Comparison of ENCODE assay signal across 1 cellular context in the genomic region with DNA sequence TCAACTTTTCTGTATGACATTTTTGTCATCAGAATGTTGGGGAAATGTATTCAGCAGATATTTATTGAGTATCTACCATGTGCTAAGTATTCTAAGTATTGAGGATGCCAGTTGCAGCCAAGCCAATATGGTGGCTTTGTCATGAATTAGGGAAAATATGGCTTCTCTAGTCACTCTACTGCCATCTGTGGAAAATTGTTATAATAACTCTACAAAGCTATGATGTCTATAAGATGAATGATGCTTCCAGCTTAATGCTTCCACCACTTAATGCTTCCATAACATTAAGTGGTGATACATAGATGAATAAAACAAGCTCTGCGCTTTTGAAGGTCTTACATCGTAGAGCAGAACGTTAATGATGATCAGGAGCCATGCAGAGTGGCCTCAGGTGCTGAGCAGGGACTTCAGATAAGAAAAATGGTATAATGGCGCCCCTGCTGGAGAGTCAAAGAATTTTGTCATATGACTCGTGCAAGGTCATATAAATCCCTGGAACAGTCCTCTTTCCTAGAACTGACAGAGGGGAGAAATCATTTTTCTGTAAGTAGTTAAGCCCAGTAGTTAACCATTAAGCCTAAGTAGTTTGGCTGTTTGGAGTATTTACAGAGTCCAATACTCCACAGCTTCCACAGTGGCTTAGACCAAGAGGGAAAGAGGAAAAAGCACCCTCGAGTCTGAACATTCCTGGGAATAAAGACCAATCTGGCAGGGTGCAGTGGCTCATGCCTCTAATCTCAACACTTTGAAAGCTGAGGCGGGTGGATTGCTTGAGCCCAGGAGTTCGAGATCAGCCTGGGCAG.
TF ChIP-seq lines count a peak whose summit lies in the region.

No MANE protein-coding gene starts in this region.

TF ChIP-seq in GM12878, 131 proteins besides CTCF, POLR2A, EP300 and RAD21 (continues in another document):
- TF ChIP-seq CBFB (IDR thresholded peaks at IDR 0.05; ENCODE audit: low read depth) (no peak), IKZF2 (IDR thresholded peaks at IDR 0.05) (peak in 1 of 2 experiments; percentile 48; a peak in 1 of 4 replicates), GATAD2B (conservative IDR thresholded peaks at IDR 0.05; ENCODE audit: low read depth) (no peak), CEBPZ (IDR thresholded peaks at IDR 0.05; ENCODE audit: low read depth, low read length) (no peak), BHLHE40 (IDR thresholded peaks at IDR 0.05; ENCODE audit: borderline replicate concordance in 1 of 2, low read depth in 2 of 2, low read length in 1 of 2) (peak in 1 of 2 experiments; percentile 22; a peak in 1 of 4 replicates), ETV6 (conservative IDR thresholded peaks at IDR 0.05 in 1 of 2, IDR thresholded peaks at IDR 0.05 in 1 of 2; ENCODE audit: borderline replicate concordance in 1 of 2, low read depth in 1 of 2) (peak in 1 of 2 experiments; percentile 23; a peak in 1 of 4 replicates), ZZZ3 (IDR thresholded peaks at IDR 0.05; ENCODE audit: control insufficient read depth, insufficient read length, low read depth) (no peak), NR2C1 (IDR thresholded peaks at IDR 0.05) (no peak), USF2 (IDR thresholded peaks at IDR 0.05; ENCODE audit: borderline replicate concordance, low read depth, low read length) (no peak), SMAD5 (IDR thresholded peaks at IDR 0.05; ENCODE audit: low read depth) (no peak), SMC3 (IDR thresholded peaks at IDR 0.05; ENCODE audit: borderline replicate concordance, low read length) (peak; percentile 41), HDAC6 (IDR thresholded peaks at IDR 0.05; ENCODE audit: unreplicated experiment) (no peak), SP1 (IDR thresholded peaks at IDR 0.05; ENCODE audit: low read depth, low read length) (no peak), DPF2 (IDR thresholded peaks at IDR 0.05) (no peak), ZNF622 (IDR thresholded peaks at IDR 0.05) (no peak), SIN3A (IDR thresholded peaks at IDR 0.05; ENCODE audit: low read depth, low read length) (no peak), SREBF2 (IDR thresholded peaks at IDR 0.05; ENCODE audit: low read length) (no peak), PRDM15 (CRISPR knock-in tag; IDR thresholded peaks at IDR 0.05) (no peak), IKZF1 (conservative IDR thresholded peaks at IDR 0.05) (peak; percentile 37; the same call in 1 of the 2 replicates), YY1 (IDR thresholded peaks at IDR 0.05; ENCODE audit: low read depth, low read length) (peak; percentile 84; the same call in 1 of the 2 replicates), NR2C2 (IDR thresholded peaks at IDR 0.05; ENCODE audit: borderline replicate concordance, control insufficient read depth, insufficient read length, low read depth) (no peak), KLF5 (IDR thresholded peaks at IDR 0.05; ENCODE audit: partially characterized antibody) (no peak), EED (IDR thresholded peaks at IDR 0.05; ENCODE audit: low read depth) (no peak), EZH2 (IDR thresholded peaks at IDR 0.05; ENCODE audit: borderline replicate concordance, control insufficient read depth, low read depth, low read length) (no peak), RFX5 (IDR thresholded peaks at IDR 0.05; ENCODE audit: low read depth, low read length) (no peak), HCFC1 (IDR thresholded peaks at IDR 0.05; ENCODE audit: low read length) (no peak), ZNF207 (IDR thresholded peaks at IDR 0.05; ENCODE audit: borderline replicate concordance) (no peak), PAX5 (IDR thresholded peaks at IDR 0.05; ENCODE audit: borderline replicate concordance, low read depth, low read length) (no peak), NFIC (IDR thresholded peaks at IDR 0.05; ENCODE audit: low read depth, low read length) (no peak), SPI1 (IDR thresholded peaks at IDR 0.05; ENCODE audit: borderline replicate concordance, insufficient read depth, low read depth, low read length) (no peak), CHD1 (IDR thresholded peaks at IDR 0.05; ENCODE audit: low read depth, low read length) (no peak), FOXK2 (IDR thresholded peaks at IDR 0.05) (no peak), RB1 (IDR thresholded peaks at IDR 0.05; ENCODE audit: borderline replicate concordance) (peak; percentile 25; the same call in 1 of the 2 replicates), ESRRA (IDR thresholded peaks at IDR 0.05; ENCODE audit: low read length) (no peak), BCLAF1 (IDR thresholded peaks at IDR 0.05) (no peak), LARP7 (IDR thresholded peaks at IDR 0.05) (no peak), YBX1 (IDR thresholded peaks at IDR 0.05) (no peak)
- TF ChIP-seq, protein P1, sequence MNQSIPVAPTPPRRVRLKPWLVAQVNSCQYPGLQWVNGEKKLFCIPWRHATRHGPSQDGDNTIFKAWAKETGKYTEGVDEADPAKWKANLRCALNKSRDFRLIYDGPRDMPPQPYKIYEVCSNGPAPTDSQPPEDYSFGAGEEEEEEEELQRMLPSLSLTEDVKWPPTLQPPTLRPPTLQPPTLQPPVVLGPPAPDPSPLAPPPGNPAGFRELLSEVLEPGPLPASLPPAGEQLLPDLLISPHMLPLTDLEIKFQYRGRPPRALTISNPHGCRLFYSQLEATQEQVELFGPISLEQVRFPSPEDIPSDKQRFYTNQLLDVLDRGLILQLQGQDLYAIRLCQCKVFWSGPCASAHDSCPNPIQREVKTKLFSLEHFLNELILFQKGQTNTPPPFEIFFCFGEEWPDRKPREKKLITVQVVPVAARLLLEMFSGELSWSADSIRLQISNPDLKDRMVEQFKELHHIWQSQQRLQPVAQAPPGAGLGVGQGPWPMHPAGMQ (IDR thresholded peaks at IDR 0.05; ENCODE audit: borderline replicate concordance), result no peak
- TF ChIP-seq, protein P2, sequence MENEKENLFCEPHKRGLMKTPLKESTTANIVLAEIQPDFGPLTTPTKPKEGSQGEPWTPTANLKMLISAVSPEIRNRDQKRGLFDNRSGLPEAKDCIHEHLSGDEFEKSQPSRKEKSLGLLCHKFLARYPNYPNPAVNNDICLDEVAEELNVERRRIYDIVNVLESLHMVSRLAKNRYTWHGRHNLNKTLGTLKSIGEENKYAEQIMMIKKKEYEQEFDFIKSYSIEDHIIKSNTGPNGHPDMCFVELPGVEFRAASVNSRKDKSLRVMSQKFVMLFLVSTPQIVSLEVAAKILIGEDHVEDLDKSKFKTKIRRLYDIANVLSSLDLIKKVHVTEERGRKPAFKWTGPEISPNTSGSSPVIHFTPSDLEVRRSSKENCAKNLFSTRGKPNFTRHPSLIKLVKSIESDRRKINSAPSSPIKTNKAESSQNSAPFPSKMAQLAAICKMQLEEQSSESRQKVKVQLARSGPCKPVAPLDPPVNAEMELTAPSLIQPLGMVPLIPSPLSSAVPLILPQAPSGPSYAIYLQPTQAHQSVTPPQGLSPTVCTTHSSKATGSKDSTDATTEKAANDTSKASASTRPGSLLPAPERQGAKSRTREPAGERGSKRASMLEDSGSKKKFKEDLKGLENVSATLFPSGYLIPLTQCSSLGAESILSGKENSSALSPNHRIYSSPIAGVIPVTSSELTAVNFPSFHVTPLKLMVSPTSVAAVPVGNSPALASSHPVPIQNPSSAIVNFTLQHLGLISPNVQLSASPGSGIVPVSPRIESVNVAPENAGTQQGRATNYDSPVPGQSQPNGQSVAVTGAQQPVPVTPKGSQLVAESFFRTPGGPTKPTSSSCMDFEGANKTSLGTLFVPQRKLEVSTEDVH (IDR thresholded peaks at IDR 0.05; ENCODE audit: low read depth, partially characterized antibody), result no peak
- TF ChIP-seq, protein P3, sequence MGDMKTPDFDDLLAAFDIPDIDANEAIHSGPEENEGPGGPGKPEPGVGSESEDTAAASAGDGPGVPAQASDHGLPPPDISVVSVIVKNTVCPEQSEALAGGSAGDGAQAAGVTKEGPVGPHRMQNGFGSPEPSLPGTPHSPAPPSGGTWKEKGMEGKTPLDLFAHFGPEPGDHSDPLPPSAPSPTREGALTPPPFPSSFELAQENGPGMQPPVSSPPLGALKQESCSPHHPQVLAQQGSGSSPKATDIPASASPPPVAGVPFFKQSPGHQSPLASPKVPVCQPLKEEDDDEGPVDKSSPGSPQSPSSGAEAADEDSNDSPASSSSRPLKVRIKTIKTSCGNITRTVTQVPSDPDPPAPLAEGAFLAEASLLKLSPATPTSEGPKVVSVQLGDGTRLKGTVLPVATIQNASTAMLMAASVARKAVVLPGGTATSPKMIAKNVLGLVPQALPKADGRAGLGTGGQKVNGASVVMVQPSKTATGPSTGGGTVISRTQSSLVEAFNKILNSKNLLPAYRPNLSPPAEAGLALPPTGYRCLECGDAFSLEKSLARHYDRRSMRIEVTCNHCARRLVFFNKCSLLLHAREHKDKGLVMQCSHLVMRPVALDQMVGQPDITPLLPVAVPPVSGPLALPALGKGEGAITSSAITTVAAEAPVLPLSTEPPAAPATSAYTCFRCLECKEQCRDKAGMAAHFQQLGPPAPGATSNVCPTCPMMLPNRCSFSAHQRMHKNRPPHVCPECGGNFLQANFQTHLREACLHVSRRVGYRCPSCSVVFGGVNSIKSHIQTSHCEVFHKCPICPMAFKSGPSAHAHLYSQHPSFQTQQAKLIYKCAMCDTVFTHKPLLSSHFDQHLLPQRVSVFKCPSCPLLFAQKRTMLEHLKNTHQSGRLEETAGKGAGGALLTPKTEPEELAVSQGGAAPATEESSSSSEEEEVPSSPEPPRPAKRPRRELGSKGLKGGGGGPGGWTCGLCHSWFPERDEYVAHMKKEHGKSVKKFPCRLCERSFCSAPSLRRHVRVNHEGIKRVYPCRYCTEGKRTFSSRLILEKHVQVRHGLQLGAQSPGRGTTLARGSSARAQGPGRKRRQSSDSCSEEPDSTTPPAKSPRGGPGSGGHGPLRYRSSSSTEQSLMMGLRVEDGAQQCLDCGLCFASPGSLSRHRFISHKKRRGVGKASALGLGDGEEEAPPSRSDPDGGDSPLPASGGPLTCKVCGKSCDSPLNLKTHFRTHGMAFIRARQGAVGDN (IDR thresholded peaks at IDR 0.05), result no peak
